1 cellular context compared by ENCODE assay signal in the genomic region with DNA sequence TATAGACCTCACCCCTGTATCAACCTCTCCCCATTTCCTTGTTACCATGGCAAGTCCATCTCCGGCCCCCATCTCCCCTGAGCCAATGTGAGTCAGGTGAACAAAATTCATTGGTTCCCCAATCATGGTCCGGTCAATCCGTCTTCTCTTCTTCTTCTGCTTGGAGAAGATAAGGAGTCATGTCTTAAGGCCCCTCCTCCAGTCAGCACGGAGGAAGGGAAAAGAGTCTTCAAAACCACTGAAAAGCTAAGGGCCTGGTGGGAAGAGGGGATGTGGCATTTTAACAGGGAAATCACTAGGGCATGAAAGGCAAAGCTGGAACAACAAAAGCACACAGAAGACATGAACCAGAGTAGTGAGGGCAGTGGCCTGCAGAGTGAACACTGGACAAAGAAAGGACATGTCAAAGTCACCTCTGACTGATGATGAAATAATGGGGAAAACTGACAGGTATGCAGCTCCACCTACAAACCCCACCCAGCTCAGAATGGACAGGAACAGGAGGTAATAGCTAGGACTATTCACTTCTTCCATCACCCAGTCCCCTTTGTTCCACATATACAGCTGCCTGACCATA.
TF ChIP-seq lines count a peak whose summit lies in the region.

No MANE protein-coding gene starts in this region.

TF ChIP-seq in K562, 482 proteins besides CTCF, POLR2A, EP300 and RAD21 (continued from another document and continues in another):
- TF ChIP-seq, protein P1, sequence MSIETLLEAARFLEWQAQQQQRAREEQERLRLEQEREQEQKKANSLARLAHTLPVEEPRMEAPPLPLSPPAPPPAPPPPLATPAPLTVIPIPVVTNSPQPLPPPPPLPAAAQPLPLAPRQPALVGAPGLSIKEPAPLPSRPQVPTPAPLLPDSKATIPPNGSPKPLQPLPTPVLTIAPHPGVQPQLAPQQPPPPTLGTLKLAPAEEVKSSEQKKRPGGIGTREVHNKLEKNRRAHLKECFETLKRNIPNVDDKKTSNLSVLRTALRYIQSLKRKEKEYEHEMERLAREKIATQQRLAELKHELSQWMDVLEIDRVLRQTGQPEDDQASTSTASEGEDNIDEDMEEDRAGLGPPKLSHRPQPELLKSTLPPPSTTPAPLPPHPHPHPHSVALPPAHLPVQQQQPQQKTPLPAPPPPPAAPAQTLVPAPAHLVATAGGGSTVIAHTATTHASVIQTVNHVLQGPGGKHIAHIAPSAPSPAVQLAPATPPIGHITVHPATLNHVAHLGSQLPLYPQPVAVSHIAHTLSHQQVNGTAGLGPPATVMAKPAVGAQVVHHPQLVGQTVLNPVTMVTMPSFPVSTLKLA (conservative IDR thresholded peaks at IDR 0.05): peak in 1 of 2 experiments; percentile 64; a peak in 2 of 4 replicates
- peak; percentile 76 for TF ChIP-seq RNF2 (IDR thresholded peaks at IDR 0.05)
- TF ChIP-seq, protein P2, sequence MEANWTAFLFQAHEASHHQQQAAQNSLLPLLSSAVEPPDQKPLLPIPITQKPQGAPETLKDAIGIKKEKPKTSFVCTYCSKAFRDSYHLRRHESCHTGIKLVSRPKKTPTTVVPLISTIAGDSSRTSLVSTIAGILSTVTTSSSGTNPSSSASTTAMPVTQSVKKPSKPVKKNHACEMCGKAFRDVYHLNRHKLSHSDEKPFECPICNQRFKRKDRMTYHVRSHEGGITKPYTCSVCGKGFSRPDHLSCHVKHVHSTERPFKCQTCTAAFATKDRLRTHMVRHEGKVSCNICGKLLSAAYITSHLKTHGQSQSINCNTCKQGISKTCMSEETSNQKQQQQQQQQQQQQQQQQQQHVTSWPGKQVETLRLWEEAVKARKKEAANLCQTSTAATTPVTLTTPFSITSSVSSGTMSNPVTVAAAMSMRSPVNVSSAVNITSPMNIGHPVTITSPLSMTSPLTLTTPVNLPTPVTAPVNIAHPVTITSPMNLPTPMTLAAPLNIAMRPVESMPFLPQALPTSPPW (CRISPR knock-in tag; IDR thresholded peaks at IDR 0.05): peak; percentile 65
- TF ChIP-seq, protein P3, sequence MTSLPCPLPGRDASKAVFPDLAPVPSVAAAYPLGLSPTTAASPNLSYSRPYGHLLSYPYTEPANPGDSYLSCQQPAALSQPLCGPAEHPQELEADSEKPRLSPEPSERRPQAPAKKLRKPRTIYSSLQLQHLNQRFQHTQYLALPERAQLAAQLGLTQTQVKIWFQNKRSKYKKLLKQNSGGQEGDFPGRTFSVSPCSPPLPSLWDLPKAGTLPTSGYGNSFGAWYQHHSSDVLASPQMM (CRISPR knock-in tag; IDR thresholded peaks at IDR 0.05): no peak
- TF ChIP-seq OTX1 (CRISPR knock-in tag; IDR thresholded peaks at IDR 0.05): 0 out of 2 replicates have a peak, but pooled peaks have one; percentile 17
- no peak for TF ChIP-seq PURB (CRISPR knock-in tag; IDR thresholded peaks at IDR 0.05; ENCODE audit: low read depth)
- TF ChIP-seq, protein P4, sequence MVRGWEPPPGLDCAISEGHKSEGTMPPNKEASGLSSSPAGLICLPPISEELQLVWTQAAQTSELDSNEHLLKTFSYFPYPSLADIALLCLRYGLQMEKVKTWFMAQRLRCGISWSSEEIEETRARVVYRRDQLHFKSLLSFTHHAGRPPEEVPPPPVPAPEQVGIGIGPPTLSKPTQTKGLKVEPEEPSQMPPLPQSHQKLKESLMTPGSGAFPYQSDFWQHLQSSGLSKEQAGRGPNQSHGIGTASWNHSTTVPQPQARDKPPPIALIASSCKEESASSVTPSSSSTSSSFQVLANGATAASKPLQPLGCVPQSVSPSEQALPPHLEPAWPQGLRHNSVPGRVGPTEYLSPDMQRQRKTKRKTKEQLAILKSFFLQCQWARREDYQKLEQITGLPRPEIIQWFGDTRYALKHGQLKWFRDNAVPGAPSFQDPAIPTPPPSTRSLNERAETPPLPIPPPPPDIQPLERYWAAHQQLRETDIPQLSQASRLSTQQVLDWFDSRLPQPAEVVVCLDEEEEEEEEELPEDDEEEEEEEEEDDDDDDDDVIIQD (CRISPR knock-in tag; IDR thresholded peaks at IDR 0.05): no peak
- no peak for TF ChIP-seq HNRNPLL (IDR thresholded peaks at IDR 0.05; ENCODE audit: low read depth, low read length, poor library complexity, severe bottlenecking)
- peak; percentile 52; the same call in 1 of the 2 replicates for TF ChIP-seq STAT5A (IDR thresholded peaks at IDR 0.05; ENCODE audit: borderline replicate concordance, low read length)
- TF ChIP-seq TBP (optimal IDR thresholded peaks at IDR 0.05; ENCODE audit: low read depth, low read length): peak; percentile 40
- TF ChIP-seq, protein P5, sequence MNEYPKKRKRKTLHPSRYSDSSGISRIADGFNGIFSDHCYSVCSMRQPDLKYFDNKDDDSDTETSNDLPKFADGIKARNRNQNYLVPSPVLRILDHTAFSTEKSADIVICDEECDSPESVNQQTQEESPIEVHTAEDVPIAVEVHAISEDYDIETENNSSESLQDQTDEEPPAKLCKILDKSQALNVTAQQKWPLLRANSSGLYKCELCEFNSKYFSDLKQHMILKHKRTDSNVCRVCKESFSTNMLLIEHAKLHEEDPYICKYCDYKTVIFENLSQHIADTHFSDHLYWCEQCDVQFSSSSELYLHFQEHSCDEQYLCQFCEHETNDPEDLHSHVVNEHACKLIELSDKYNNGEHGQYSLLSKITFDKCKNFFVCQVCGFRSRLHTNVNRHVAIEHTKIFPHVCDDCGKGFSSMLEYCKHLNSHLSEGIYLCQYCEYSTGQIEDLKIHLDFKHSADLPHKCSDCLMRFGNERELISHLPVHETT (CRISPR knock-in tag; conservative IDR thresholded peaks at IDR 0.05 in 1 of 2, IDR thresholded peaks at IDR 0.05 in 1 of 2): peak in 1 of 2 experiments; percentile 25; a peak in 1 of 4 replicates
- TF ChIP-seq ELF4 (CRISPR knock-in tag; IDR thresholded peaks at IDR 0.05): peak; percentile 91
- peak; percentile 85 for TF ChIP-seq TAL1 (IDR thresholded peaks at IDR 0.05)
- TF ChIP-seq, protein P6, sequence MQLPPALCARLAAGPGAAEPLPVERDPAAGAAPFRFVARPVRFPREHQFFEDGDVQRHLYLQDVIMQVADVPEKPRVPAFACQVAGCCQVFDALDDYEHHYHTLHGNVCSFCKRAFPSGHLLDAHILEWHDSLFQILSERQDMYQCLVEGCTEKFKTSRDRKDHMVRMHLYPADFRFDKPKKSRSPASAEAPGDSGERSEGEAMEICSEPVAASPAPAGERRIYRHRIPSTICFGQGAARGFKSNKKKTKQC (CRISPR knock-in tag; IDR thresholded peaks at IDR 0.05): no peak
- no peak for TF ChIP-seq TAF1 (IDR thresholded peaks at IDR 0.05; ENCODE audit: control insufficient read depth, extremely low read depth, insufficient read depth, low read length, severe bottlenecking)
- TF ChIP-seq NEUROD1 (IDR thresholded peaks at IDR 0.05; ENCODE audit: borderline replicate concordance, low read depth, low read length, partially characterized antibody): no peak
- TF ChIP-seq, protein P7, sequence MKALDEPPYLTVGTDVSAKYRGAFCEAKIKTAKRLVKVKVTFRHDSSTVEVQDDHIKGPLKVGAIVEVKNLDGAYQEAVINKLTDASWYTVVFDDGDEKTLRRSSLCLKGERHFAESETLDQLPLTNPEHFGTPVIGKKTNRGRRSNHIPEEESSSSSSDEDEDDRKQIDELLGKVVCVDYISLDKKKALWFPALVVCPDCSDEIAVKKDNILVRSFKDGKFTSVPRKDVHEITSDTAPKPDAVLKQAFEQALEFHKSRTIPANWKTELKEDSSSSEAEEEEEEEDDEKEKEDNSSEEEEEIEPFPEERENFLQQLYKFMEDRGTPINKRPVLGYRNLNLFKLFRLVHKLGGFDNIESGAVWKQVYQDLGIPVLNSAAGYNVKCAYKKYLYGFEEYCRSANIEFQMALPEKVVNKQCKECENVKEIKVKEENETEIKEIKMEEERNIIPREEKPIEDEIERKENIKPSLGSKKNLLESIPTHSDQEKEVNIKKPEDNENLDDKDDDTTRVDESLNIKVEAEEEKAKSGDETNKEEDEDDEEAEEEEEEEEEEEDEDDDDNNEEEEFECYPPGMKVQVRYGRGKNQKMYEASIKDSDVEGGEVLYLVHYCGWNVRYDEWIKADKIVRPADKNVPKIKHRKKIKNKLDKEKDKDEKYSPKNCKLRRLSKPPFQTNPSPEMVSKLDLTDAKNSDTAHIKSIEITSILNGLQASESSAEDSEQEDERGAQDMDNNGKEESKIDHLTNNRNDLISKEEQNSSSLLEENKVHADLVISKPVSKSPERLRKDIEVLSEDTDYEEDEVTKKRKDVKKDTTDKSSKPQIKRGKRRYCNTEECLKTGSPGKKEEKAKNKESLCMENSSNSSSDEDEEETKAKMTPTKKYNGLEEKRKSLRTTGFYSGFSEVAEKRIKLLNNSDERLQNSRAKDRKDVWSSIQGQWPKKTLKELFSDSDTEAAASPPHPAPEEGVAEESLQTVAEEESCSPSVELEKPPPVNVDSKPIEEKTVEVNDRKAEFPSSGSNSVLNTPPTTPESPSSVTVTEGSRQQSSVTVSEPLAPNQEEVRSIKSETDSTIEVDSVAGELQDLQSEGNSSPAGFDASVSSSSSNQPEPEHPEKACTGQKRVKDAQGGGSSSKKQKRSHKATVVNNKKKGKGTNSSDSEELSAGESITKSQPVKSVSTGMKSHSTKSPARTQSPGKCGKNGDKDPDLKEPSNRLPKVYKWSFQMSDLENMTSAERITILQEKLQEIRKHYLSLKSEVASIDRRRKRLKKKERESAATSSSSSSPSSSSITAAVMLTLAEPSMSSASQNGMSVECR (CRISPR knock-in tag; IDR thresholded peaks at IDR 0.05): no peak
- no peak for TF ChIP-seq ZBTB17 (CRISPR knock-in tag; IDR thresholded peaks at IDR 0.05)
- TF ChIP-seq ZKSCAN1 (IDR thresholded peaks at IDR 0.05; ENCODE audit: low read depth, low read length): no peak
- TF ChIP-seq, protein P8, sequence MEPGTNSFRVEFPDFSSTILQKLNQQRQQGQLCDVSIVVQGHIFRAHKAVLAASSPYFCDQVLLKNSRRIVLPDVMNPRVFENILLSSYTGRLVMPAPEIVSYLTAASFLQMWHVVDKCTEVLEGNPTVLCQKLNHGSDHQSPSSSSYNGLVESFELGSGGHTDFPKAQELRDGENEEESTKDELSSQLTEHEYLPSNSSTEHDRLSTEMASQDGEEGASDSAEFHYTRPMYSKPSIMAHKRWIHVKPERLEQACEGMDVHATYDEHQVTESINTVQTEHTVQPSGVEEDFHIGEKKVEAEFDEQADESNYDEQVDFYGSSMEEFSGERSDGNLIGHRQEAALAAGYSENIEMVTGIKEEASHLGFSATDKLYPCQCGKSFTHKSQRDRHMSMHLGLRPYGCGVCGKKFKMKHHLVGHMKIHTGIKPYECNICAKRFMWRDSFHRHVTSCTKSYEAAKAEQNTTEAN (CRISPR knock-in tag; IDR thresholded peaks at IDR 0.05): no peak
- TF ChIP-seq ZNF436 (CRISPR knock-in tag; IDR thresholded peaks at IDR 0.05): no peak
- TF ChIP-seq ETV1 (tag; conservative IDR thresholded peaks at IDR 0.05; ENCODE audit: low read depth): 0 out of 2 replicates have a peak, but pooled peaks have one; percentile 14
- peak; percentile 43; the same call in 1 of the 2 replicates for TF ChIP-seq ZNF589 (CRISPR knock-in tag; IDR thresholded peaks at IDR 0.05; ENCODE audit: low read depth)
- no peak for TF ChIP-seq TSC22D4 (tag; IDR thresholded peaks at IDR 0.05)
- TF ChIP-seq, protein P9, sequence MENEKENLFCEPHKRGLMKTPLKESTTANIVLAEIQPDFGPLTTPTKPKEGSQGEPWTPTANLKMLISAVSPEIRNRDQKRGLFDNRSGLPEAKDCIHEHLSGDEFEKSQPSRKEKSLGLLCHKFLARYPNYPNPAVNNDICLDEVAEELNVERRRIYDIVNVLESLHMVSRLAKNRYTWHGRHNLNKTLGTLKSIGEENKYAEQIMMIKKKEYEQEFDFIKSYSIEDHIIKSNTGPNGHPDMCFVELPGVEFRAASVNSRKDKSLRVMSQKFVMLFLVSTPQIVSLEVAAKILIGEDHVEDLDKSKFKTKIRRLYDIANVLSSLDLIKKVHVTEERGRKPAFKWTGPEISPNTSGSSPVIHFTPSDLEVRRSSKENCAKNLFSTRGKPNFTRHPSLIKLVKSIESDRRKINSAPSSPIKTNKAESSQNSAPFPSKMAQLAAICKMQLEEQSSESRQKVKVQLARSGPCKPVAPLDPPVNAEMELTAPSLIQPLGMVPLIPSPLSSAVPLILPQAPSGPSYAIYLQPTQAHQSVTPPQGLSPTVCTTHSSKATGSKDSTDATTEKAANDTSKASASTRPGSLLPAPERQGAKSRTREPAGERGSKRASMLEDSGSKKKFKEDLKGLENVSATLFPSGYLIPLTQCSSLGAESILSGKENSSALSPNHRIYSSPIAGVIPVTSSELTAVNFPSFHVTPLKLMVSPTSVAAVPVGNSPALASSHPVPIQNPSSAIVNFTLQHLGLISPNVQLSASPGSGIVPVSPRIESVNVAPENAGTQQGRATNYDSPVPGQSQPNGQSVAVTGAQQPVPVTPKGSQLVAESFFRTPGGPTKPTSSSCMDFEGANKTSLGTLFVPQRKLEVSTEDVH (IDR thresholded peaks at IDR 0.05; ENCODE audit: low read depth, partially characterized antibody): peak; percentile 18
- no peak for TF ChIP-seq TFAM (CRISPR knock-in tag; conservative IDR thresholded peaks at IDR 0.05)
- no peak for TF ChIP-seq SMARCA5 (IDR thresholded peaks at IDR 0.05)
- no peak for TF ChIP-seq RB1 (IDR thresholded peaks at IDR 0.05; ENCODE audit: low read depth)
- no peak for TF ChIP-seq MAZ (CRISPR knock-in tag; conservative IDR thresholded peaks at IDR 0.05 in 1 of 2, IDR thresholded peaks at IDR 0.05 in 1 of 2)
- no peak for TF ChIP-seq SIN3B (IDR thresholded peaks at IDR 0.05; ENCODE audit: low read depth)
- TF ChIP-seq POLR3A (IDR thresholded peaks at IDR 0.05; ENCODE audit: borderline replicate concordance, extremely low read depth, insufficient read depth, insufficient read length): no peak
- TF ChIP-seq HDAC2 (IDR thresholded peaks at IDR 0.05): peak; percentile 89
- peak; percentile 97 for TF ChIP-seq CTBP1 (IDR thresholded peaks at IDR 0.05; ENCODE audit: borderline replicate concordance)
- peak; percentile 69 for TF ChIP-seq SMAD4 (CRISPR knock-in tag; conservative IDR thresholded peaks at IDR 0.05)
- peak in 1 of 2 experiments; percentile 32; a peak in 1 of 4 replicates for TF ChIP-seq TBL1XR1 (IDR thresholded peaks at IDR 0.05; ENCODE audit: low read length in 2 of 2)
- TF ChIP-seq MECOM (CRISPR knock-in tag; IDR thresholded peaks at IDR 0.05): peak; percentile 58; the same call in 1 of the 2 replicates
- TF ChIP-seq ATF1 (CRISPR knock-in tag; IDR thresholded peaks at IDR 0.05): no peak
- peak; percentile 56 for TF ChIP-seq ATF1 (tag; IDR thresholded peaks at IDR 0.05)
- TF ChIP-seq HDGF (IDR thresholded peaks at IDR 0.05): peak; percentile 92
- TF ChIP-seq, protein P10, sequence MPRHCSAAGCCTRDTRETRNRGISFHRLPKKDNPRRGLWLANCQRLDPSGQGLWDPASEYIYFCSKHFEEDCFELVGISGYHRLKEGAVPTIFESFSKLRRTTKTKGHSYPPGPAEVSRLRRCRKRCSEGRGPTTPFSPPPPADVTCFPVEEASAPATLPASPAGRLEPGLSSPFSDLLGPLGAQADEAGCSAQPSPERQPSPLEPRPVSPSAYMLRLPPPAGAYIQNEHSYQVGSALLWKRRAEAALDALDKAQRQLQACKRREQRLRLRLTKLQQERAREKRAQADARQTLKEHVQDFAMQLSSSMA (CRISPR knock-in tag; IDR thresholded peaks at IDR 0.05): no peak
